1 cellular context compared by ENCODE assay signal in the genomic region with DNA sequence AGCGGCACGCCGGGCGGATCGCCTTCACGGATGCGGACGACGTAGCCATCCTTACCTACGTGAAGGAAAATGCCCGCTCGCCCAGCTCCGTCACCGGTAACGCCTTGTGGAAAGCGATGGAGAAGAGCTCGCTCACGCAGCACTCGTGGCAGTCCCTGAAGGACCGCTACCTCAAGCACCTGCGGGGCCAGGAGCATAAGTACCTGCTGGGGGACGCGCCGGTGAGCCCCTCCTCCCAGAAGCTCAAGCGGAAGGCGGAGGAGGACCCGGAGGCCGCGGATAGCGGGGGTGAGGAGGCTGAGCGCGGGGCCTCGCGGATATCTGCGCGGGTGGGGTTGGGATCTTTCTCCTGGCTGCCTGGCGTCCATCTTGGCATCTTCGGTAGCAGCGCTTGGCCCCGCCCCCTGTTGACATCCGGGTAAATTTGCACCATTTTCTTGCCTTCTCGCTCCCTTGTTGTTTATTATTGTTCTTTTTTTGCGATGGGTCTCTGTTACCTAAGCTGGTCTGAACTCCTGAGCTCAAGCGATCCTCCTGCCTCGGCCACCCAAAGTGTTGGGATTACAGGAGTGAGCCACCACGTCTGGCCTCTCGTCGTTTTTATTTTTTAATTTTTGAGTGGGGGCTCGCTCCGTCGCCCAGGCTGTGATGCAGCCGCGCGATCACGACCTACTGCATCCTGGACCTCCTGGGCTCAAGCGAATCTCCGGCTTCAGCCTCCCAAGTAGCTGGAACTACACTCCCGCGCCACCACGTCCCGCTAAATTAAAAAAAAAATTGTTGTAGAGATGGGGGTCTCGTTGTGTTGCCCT.
A peak's percentile ranks its signal among the peaks of the same experiment; 100 is the strongest.
TF ChIP-seq lines count a peak whose summit lies in the region.

No MANE protein-coding gene starts in this region.

TF ChIP-seq in HepG2, 621 proteins besides CTCF, POLR2A, EP300 and RAD21 (continued from another document and continues in another):
- TF ChIP-seq, protein P1, sequence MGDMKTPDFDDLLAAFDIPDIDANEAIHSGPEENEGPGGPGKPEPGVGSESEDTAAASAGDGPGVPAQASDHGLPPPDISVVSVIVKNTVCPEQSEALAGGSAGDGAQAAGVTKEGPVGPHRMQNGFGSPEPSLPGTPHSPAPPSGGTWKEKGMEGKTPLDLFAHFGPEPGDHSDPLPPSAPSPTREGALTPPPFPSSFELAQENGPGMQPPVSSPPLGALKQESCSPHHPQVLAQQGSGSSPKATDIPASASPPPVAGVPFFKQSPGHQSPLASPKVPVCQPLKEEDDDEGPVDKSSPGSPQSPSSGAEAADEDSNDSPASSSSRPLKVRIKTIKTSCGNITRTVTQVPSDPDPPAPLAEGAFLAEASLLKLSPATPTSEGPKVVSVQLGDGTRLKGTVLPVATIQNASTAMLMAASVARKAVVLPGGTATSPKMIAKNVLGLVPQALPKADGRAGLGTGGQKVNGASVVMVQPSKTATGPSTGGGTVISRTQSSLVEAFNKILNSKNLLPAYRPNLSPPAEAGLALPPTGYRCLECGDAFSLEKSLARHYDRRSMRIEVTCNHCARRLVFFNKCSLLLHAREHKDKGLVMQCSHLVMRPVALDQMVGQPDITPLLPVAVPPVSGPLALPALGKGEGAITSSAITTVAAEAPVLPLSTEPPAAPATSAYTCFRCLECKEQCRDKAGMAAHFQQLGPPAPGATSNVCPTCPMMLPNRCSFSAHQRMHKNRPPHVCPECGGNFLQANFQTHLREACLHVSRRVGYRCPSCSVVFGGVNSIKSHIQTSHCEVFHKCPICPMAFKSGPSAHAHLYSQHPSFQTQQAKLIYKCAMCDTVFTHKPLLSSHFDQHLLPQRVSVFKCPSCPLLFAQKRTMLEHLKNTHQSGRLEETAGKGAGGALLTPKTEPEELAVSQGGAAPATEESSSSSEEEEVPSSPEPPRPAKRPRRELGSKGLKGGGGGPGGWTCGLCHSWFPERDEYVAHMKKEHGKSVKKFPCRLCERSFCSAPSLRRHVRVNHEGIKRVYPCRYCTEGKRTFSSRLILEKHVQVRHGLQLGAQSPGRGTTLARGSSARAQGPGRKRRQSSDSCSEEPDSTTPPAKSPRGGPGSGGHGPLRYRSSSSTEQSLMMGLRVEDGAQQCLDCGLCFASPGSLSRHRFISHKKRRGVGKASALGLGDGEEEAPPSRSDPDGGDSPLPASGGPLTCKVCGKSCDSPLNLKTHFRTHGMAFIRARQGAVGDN (CRISPR knock-in tag; IDR thresholded peaks at IDR 0.05): peak; percentile 6; the same call in 1 of the 2 replicates
- TF ChIP-seq RXRA (CRISPR knock-in tag; IDR thresholded peaks at IDR 0.05) (no peak), PRPF4 (IDR thresholded peaks at IDR 0.05; ENCODE audit: low read depth, low read length, poor library complexity, severe bottlenecking) (no peak), KDM3A (CRISPR knock-in tag; IDR thresholded peaks at IDR 0.05; ENCODE audit: low read depth) (no peak; the same call in 1 of the 2 replicates), FOXA3 (CRISPR knock-in tag; IDR thresholded peaks at IDR 0.05) (peak; percentile 82), NRL (CRISPR knock-in tag; IDR thresholded peaks at IDR 0.05; ENCODE audit: borderline replicate concordance) (no peak), ZNF775 (CRISPR knock-in tag; IDR thresholded peaks at IDR 0.05; ENCODE audit: borderline replicate concordance) (no peak), ZSCAN20 (CRISPR knock-in tag; IDR thresholded peaks at IDR 0.05; ENCODE audit: borderline replicate concordance) (no peak), PAWR (CRISPR knock-in tag; IDR thresholded peaks at IDR 0.05; ENCODE audit: borderline replicate concordance) (no peak; the same call in 1 of the 2 replicates), ZNF616 (CRISPR knock-in tag; IDR thresholded peaks at IDR 0.05; ENCODE audit: low read depth) (no peak), GPN1 (CRISPR knock-in tag; IDR thresholded peaks at IDR 0.05; ENCODE audit: borderline replicate concordance) (no peak), TAF1 (CRISPR knock-in tag; IDR thresholded peaks at IDR 0.05) (no peak; the same call in none of the 2 replicates), SRF (IDR thresholded peaks at IDR 0.05; ENCODE audit: low read depth, low read length) (no peak), MXI1 (IDR thresholded peaks at IDR 0.05; ENCODE audit: borderline replicate concordance, low read depth, low read length) (peak; percentile 41; the same call in 1 of the 3 replicates), ZNF678 (CRISPR knock-in tag; IDR thresholded peaks at IDR 0.05) (no peak), ZBTB8A (CRISPR knock-in tag; IDR thresholded peaks at IDR 0.05; ENCODE audit: borderline replicate concordance, low read depth) (no peak), MEF2D (CRISPR knock-in tag; IDR thresholded peaks at IDR 0.05) (no peak), ARHGAP35 (CRISPR knock-in tag; IDR thresholded peaks at IDR 0.05; ENCODE audit: borderline replicate concordance) (peak; percentile 21; the same call in 1 of the 2 replicates), ZFAT (CRISPR knock-in tag; conservative IDR thresholded peaks at IDR 0.05) (no peak), ZSCAN31 (CRISPR knock-in tag; IDR thresholded peaks at IDR 0.05; ENCODE audit: low read depth) (0 out of 2 replicates have a peak, but pooled peaks have one; percentile 8), ZNF354B (CRISPR knock-in tag; IDR thresholded peaks at IDR 0.05) (no peak), CREB1 (IDR thresholded peaks at IDR 0.05) (no peak), CREB1 (CRISPR knock-in tag; IDR thresholded peaks at IDR 0.05) (no peak), YEATS4 (CRISPR knock-in tag; IDR thresholded peaks at IDR 0.05; ENCODE audit: borderline replicate concordance) (peak; percentile 74)
- TF ChIP-seq, protein P2, sequence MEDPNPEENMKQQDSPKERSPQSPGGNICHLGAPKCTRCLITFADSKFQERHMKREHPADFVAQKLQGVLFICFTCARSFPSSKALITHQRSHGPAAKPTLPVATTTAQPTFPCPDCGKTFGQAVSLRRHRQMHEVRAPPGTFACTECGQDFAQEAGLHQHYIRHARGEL (CRISPR knock-in tag; IDR thresholded peaks at IDR 0.05): no peak
- TF ChIP-seq, protein P3, sequence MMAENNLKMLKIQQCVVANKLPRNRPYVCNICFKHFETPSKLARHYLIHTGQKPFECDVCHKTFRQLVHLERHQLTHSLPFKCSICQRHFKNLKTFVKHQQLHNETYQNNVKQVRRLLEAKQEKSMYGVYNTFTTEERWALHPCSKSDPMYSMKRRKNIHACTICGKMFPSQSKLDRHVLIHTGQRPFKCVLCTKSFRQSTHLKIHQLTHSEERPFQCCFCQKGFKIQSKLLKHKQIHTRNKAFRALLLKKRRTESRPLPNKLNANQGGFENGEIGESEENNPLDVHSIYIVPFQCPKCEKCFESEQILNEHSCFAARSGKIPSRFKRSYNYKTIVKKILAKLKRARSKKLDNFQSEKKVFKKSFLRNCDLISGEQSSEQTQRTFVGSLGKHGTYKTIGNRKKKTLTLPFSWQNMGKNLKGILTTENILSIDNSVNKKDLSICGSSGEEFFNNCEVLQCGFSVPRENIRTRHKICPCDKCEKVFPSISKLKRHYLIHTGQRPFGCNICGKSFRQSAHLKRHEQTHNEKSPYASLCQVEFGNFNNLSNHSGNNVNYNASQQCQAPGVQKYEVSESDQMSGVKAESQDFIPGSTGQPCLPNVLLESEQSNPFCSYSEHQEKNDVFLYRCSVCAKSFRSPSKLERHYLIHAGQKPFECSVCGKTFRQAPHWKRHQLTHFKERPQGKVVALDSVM (CRISPR knock-in tag; IDR thresholded peaks at IDR 0.05): peak; percentile 35
- TF ChIP-seq, protein P4, sequence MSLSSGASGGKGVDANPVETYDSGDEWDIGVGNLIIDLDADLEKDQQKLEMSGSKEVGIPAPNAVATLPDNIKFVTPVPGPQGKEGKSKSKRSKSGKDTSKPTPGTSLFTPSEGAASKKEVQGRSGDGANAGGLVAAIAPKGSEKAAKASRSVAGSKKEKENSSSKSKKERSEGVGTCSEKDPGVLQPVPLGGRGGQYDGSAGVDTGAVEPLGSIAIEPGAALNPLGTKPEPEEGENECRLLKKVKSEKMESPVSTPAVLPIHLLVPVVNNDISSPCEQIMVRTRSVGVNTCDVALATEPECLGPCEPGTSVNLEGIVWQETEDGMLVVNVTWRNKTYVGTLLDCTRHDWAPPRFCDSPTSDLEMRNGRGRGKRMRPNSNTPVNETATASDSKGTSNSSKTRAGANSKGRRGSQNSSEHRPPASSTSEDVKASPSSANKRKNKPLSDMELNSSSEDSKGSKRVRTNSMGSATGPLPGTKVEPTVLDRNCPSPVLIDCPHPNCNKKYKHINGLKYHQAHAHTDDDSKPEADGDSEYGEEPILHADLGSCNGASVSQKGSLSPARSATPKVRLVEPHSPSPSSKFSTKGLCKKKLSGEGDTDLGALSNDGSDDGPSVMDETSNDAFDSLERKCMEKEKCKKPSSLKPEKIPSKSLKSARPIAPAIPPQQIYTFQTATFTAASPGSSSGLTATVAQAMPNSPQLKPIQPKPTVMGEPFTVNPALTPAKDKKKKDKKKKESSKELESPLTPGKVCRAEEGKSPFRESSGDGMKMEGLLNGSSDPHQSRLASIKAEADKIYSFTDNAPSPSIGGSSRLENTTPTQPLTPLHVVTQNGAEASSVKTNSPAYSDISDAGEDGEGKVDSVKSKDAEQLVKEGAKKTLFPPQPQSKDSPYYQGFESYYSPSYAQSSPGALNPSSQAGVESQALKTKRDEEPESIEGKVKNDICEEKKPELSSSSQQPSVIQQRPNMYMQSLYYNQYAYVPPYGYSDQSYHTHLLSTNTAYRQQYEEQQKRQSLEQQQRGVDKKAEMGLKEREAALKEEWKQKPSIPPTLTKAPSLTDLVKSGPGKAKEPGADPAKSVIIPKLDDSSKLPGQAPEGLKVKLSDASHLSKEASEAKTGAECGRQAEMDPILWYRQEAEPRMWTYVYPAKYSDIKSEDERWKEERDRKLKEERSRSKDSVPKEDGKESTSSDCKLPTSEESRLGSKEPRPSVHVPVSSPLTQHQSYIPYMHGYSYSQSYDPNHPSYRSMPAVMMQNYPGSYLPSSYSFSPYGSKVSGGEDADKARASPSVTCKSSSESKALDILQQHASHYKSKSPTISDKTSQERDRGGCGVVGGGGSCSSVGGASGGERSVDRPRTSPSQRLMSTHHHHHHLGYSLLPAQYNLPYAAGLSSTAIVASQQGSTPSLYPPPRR (CRISPR knock-in tag; IDR thresholded peaks at IDR 0.05; ENCODE audit: borderline replicate concordance): no peak
- TF ChIP-seq, protein P5, sequence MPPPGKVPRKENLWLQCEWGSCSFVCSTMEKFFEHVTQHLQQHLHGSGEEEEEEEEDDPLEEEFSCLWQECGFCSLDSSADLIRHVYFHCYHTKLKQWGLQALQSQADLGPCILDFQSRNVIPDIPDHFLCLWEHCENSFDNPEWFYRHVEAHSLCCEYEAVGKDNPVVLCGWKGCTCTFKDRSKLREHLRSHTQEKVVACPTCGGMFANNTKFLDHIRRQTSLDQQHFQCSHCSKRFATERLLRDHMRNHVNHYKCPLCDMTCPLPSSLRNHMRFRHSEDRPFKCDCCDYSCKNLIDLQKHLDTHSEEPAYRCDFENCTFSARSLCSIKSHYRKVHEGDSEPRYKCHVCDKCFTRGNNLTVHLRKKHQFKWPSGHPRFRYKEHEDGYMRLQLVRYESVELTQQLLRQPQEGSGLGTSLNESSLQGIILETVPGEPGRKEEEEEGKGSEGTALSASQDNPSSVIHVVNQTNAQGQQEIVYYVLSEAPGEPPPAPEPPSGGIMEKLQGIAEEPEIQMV (CRISPR knock-in tag; IDR thresholded peaks at IDR 0.05; ENCODE audit: low read depth): no peak
- TF ChIP-seq, protein P6, sequence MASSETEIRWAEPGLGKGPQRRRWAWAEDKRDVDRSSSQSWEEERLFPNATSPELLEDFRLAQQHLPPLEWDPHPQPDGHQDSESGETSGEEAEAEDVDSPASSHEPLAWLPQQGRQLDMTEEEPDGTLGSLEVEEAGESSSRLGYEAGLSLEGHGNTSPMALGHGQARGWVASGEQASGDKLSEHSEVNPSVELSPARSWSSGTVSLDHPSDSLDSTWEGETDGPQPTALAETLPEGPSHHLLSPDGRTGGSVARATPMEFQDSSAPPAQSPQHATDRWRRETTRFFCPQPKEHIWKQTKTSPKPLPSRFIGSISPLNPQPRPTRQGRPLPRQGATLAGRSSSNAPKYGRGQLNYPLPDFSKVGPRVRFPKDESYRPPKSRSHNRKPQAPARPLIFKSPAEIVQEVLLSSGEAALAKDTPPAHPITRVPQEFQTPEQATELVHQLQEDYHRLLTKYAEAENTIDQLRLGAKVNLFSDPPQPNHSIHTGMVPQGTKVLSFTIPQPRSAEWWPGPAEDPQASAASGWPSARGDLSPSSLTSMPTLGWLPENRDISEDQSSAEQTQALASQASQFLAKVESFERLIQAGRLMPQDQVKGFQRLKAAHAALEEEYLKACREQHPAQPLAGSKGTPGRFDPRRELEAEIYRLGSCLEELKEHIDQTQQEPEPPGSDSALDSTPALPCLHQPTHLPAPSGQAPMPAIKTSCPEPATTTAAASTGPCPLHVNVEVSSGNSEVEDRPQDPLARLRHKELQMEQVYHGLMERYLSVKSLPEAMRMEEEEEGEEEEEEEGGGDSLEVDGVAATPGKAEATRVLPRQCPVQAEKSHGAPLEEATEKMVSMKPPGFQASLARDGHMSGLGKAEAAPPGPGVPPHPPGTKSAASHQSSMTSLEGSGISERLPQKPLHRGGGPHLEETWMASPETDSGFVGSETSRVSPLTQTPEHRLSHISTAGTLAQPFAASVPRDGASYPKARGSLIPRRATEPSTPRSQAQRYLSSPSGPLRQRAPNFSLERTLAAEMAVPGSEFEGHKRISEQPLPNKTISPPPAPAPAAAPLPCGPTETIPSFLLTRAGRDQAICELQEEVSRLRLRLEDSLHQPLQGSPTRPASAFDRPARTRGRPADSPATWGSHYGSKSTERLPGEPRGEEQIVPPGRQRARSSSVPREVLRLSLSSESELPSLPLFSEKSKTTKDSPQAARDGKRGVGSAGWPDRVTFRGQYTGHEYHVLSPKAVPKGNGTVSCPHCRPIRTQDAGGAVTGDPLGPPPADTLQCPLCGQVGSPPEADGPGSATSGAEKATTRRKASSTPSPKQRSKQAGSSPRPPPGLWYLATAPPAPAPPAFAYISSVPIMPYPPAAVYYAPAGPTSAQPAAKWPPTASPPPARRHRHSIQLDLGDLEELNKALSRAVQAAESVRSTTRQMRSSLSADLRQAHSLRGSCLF (CRISPR knock-in tag; IDR thresholded peaks at IDR 0.05; ENCODE audit: borderline replicate concordance): no peak
- TF ChIP-seq, protein P7, sequence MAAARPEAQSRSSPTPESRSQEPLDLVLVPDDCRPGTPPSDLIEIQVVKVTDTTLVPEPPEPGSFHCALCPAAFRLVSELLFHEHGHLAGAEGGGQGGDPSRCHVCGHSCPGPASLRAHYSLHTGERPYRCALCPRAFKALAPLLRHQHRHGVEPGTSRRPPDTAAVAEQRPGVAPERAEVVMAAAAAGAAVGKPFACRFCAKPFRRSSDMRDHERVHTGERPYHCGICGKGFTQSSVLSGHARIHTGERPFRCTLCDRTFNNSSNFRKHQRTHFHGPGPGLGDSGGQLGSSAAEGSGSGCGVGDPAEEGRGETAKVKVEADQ (CRISPR knock-in tag; IDR thresholded peaks at IDR 0.05; ENCODE audit: borderline replicate concordance): no peak
- TF ChIP-seq, protein P8, sequence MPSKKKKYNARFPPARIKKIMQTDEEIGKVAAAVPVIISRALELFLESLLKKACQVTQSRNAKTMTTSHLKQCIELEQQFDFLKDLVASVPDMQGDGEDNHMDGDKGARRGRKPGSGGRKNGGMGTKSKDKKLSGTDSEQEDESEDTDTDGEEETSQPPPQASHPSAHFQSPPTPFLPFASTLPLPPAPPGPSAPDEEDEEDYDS (CRISPR knock-in tag; IDR thresholded peaks at IDR 0.05): peak; percentile 51; the same call in 1 of the 2 replicates
- TF ChIP-seq, protein P9, sequence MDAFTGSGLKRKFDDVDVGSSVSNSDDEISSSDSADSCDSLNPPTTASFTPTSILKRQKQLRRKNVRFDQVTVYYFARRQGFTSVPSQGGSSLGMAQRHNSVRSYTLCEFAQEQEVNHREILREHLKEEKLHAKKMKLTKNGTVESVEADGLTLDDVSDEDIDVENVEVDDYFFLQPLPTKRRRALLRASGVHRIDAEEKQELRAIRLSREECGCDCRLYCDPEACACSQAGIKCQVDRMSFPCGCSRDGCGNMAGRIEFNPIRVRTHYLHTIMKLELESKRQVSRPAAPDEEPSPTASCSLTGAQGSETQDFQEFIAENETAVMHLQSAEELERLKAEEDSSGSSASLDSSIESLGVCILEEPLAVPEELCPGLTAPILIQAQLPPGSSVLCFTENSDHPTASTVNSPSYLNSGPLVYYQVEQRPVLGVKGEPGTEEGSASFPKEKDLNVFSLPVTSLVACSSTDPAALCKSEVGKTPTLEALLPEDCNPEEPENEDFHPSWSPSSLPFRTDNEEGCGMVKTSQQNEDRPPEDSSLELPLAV (CRISPR knock-in tag; conservative IDR thresholded peaks at IDR 0.05; ENCODE audit: low read depth): no peak
